Comparison of ENCODE assay signal across 9 cellular contexts in the genomic region with DNA sequence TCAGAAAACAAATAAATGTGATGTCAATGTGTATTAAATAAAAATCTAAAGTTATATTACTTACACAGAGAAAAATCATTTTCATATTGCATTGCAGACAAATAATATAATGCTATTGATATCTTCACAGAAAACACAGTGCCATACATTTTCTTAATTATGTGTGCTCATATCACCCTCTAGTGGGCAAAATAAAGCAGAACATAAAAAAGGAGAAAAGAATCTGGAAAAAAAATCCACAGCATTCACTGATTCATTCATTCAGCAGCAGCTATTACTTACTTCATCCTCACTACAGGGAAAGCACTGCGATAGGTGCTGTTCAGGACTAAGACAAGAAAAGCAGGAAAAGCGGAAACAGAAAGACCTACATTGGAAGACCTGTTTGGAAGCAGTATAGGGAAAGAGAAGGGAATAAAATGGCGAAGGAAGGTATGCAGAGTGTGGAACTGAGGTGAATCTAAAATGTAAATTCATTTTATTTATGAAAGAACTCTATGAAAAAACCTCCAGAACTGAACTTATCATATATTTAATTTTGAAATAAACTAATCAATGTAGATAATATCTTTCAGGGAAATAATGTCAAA.
DNase-seq lines count a peak whose midpoint lies in the region; ATAC-seq, FAIRE-seq and TF ChIP-seq lines count a peak whose summit lies in the region.
"Had no signal": no experiment of that assay in that cellular context is flagged by ENCODE, and none has a peak within 500 bp of the region (broad histone marks: within the 10 kb centered on the region; RNA-seq: fewer than 3 reads in every experiment).

No MANE protein-coding gene starts in this region.

- 55 to 75% methylated on average over 3 of the region's 3 CpGs for WGBS in GM23248 (ENCODE audit: low coverage in 1 of 2, low lambda C conversion rate in 2 of 2, missing lambda C conversion rate in 2 of 2), 2 experiments

- peak; percentile 67 for TF ChIP-seq CTCF in astrocyte (IDR thresholded peaks at IDR 0.05; ENCODE audit: insufficient read depth, low read depth, low read length)

- no peak overlapping the region for H3K27ac ChIP-seq in GM23248
- no peak overlapping the region for H3K27ac ChIP-seq in astrocyte (ENCODE audit: low read depth, low read length)

- H3K9me2 ChIP-seq in GM23248 (ENCODE audit: insufficient read depth): no peaks in the 10 kb centered on the region

- H3F3A ChIP-seq in GM23248 (ENCODE audit: insufficient read depth): no peaks in the 10 kb centered on the region; the same call in 1 of the 2 replicates

- H3K4me3 ChIP-seq in GM23248 (no peak overlapping the region), astrocyte (ENCODE audit: insufficient read depth, low read depth, low read length) (no peak overlapping the region)

- peak; percentile 65 for DNase-seq in DMS 273 (lab: John Stamatoyannopoulos, UW; ENCODE audit: unreplicated experiment)
- DNase-seq in DMS 273 treated with DMSO at 0.1 percent for 48 hours (lab: John Stamatoyannopoulos, UW): no peak
- DNase-seq in GM23248: peak; percentile 67
- peak; percentile 44 for DNase-seq in NCI-H1105 treated with DMSO at 0.1 percent for 48 hours (lab: John Stamatoyannopoulos, UW)
- peak; percentile 16 for DNase-seq in astrocyte (ENCODE audit: low read depth)
- DNase-seq in left kidney (ENCODE audit: low read depth, low spot score): peak; percentile 52
- DNase-seq in stimulated activated effector memory CD8-positive, alpha-beta T cell treated with anti-CD3 and anti-CD28 coated beads, Interleukin-12 subunit alpha, Interleukin-12 subunit beta, amount 100 ng/mL, for 72 hours (ENCODE audit: low spot score in 2 of 2): no peak
- no peak for DNase-seq in ureter (ENCODE audit: low spot score)

- H2AFZ ChIP-seq in GM23248: no peak overlapping the region
- no peak overlapping the region for H2AFZ ChIP-seq in astrocyte (ENCODE audit: low read depth, low read length)

- H4K20me1 ChIP-seq in GM23248 (ENCODE audit: insufficient read depth) (no peaks in the 10 kb centered on the region), astrocyte (ENCODE audit: insufficient read depth, low read length) (no peaks in the 10 kb centered on the region)

- no peaks in the 10 kb centered on the region for H3K9me3 Mint-ChIP-seq in astrocyte (ENCODE audit: unreplicated experiment)
- no peaks in the 10 kb centered on the region for H3K9me3 Mint-ChIP-seq in stimulated activated effector memory CD8-positive, alpha-beta T cell treated with anti-CD3 and anti-CD28 coated beads, Interleukin-12 subunit alpha, Interleukin-12 subunit beta, amount 100 ng/mL, for 72 hours

- H3K79me2 ChIP-seq in GM23248 (ENCODE audit: insufficient read depth) (no peaks in the 10 kb centered on the region), astrocyte (ENCODE audit: insufficient read depth, low read length) (no peaks in the 10 kb centered on the region)

- H3K4me1 Mint-ChIP-seq in astrocyte (ENCODE audit: low read depth, unreplicated experiment): no peaks in the 10 kb centered on the region
- H3K4me1 Mint-ChIP-seq in stimulated activated effector memory CD8-positive, alpha-beta T cell treated with anti-CD3 and anti-CD28 coated beads, Interleukin-12 subunit alpha, Interleukin-12 subunit beta, amount 100 ng/mL, for 72 hours: no peaks in the 10 kb centered on the region

- H3K36me3 ChIP-seq in GM23248 (ENCODE audit: low read depth) (peaks cover 5% of the 10 kb centered on the region; the same call in 1 of the 2 replicates), astrocyte (ENCODE audit: insufficient read depth, low read length) (no peaks in the 10 kb centered on the region)

- H3K27me3 ChIP-seq in GM23248 (replicated peaks; ENCODE audit: insufficient read depth) (no peaks in the 10 kb centered on the region), astrocyte (ENCODE audit: insufficient read depth, low read length) (no peaks in the 10 kb centered on the region)

- H3K9ac ChIP-seq in GM23248 (no peak overlapping the region), astrocyte (ENCODE audit: low read length) (no peak overlapping the region)

- no peaks in the 10 kb centered on the region for H3K27me3 Mint-ChIP-seq in astrocyte (ENCODE audit: low read depth, unreplicated experiment)
- H3K27me3 Mint-ChIP-seq: activated naive CD8-positive, alpha-beta T cell had no signal

- H3K4me2 ChIP-seq in GM23248 (ENCODE audit: unreplicated experiment) (no peak overlapping the region), astrocyte (ENCODE audit: low read length) (no peak overlapping the region)

- in situ Hi-C loops in GM23248 (cut with MboI): no loop called here

- peak; percentile 17 for FAIRE-seq in astrocyte (lab: Jason Lieb, UNC)

- H3K4me1 ChIP-seq in GM23248 (ENCODE audit: insufficient read depth) (no peaks in the 10 kb centered on the region), astrocyte (ENCODE audit: insufficient read depth, low read length) (no peaks in the 10 kb centered on the region)

- H3K4me3 Mint-ChIP-seq in astrocyte (ENCODE audit: unreplicated experiment): no peak overlapping the region
- no peak overlapping the region for H3K4me3 Mint-ChIP-seq in stimulated activated effector memory CD8-positive, alpha-beta T cell treated with anti-CD3 and anti-CD28 coated beads, Interleukin-12 subunit alpha, Interleukin-12 subunit beta, amount 100 ng/mL, for 72 hours
- H3K4me3 Mint-ChIP-seq: activated naive CD8-positive, alpha-beta T cell had no signal

- ATAC-seq in stimulated activated effector memory CD8-positive, alpha-beta T cell treated with anti-CD3 and anti-CD28 coated beads, Interleukin-12 subunit alpha, Interleukin-12 subunit beta, amount 100 ng/mL, for 72 hours: no peak

- H3K36me3 Mint-ChIP-seq in astrocyte (ENCODE audit: low read depth, unreplicated experiment): no peaks in the 10 kb centered on the region
- peaks cover 23% of the 10 kb centered on the region for H3K36me3 Mint-ChIP-seq in stimulated activated effector memory CD8-positive, alpha-beta T cell treated with anti-CD3 and anti-CD28 coated beads, Interleukin-12 subunit alpha, Interleukin-12 subunit beta, amount 100 ng/mL, for 72 hours

- peak overlapping the region; percentile 13 for H3K27ac Mint-ChIP-seq in astrocyte (ENCODE audit: unreplicated experiment)
- no peak overlapping the region for H3K27ac Mint-ChIP-seq in stimulated activated effector memory CD8-positive, alpha-beta T cell treated with anti-CD3 and anti-CD28 coated beads, Interleukin-12 subunit alpha, Interleukin-12 subunit beta, amount 100 ng/mL, for 72 hours
- H3K27ac Mint-ChIP-seq: activated naive CD8-positive, alpha-beta T cell had no signal

- no peaks in the 10 kb centered on the region for H3K9me3 ChIP-seq in GM23248 (ENCODE audit: low read depth)
- no peaks in the 10 kb centered on the region for H3K9me3 ChIP-seq in astrocyte (ENCODE audit: insufficient read depth, low read depth, low read length)

Comparison
In these comparisons a context has a peak if more than half of its experiments do, and no peak if none do; other contexts are left out.
1. DNase-seq: peak in DMS 273 (single experiment), GM23248 (single experiment), NCI-H1105 treated with DMSO at 0.1 percent for 48 hours (single experiment), astrocyte (single experiment) and left kidney (single experiment); none in DMS 273 treated with DMSO at 0.1 percent for 48 hours (single experiment), stimulated activated effector memory CD8-positive, alpha-beta T cell treated with anti-CD3 and anti-CD28 coated beads, Interleukin-12 subunit alpha, Interleukin-12 subunit beta, amount 100 ng/mL, for 72 hours (0 of 2) and ureter (single experiment).